ENCODE assay signal across 9 cellular contexts in genomic region chr7:149622444-149623210, GRCh38.
DNase-seq lines count a peak whose midpoint lies in the region; TF ChIP-seq lines count a peak whose summit lies in the region.
"Had no signal": no experiment of that assay in that cellular context is flagged by ENCODE, and none has a peak within 500 bp of the region (broad histone marks: within the 10 kb centered on the region; RNA-seq: fewer than 3 reads in every experiment).

No MANE protein-coding gene starts in this region.

- H3K27ac ChIP-seq in ACC112 (ENCODE audit: low read depth, low read length), result no peak overlapping the region
- no peak overlapping the region for H3K27ac ChIP-seq in muscle layer of colon (ENCODE audit: low read depth, low read length)

- H3K4me1 ChIP-seq in ACC112 (ENCODE audit: control insufficient read depth, insufficient read depth, low read length, unreplicated experiment), result peaks cover 11% of the 10 kb centered on the region
- H3K4me1 ChIP-seq in HAP-1, result peaks cover 6% of the 10 kb centered on the region
- H3K4me1 ChIP-seq in adipocyte (ENCODE audit: control insufficient read depth, insufficient read depth, low read length), result peaks cover 29% of the 10 kb centered on the region
- peaks cover 18% of the 10 kb centered on the region for H3K4me1 ChIP-seq in muscle layer of colon (ENCODE audit: insufficient read depth, low read length)

- H3K9ac ChIP-seq in adipocyte (ENCODE audit: low read length), result peak overlapping the region; percentile 96
- H3K9ac ChIP-seq in muscle layer of colon (ENCODE audit: low read length), result peak overlapping the region; percentile 27

- no peak overlapping the region for H2AFZ ChIP-seq in ACC112 (ENCODE audit: low read length, unreplicated experiment)

- H3K4me3 ChIP-seq in ACC112 (ENCODE audit: low read depth, low read length) (peak overlapping the region; percentile 85), HAP-1 (peak overlapping the region; percentile 66), adipocyte (ENCODE audit: low read length) (peak overlapping the region; percentile 96), muscle layer of colon (ENCODE audit: low read depth in 1 of 2, low read length in 2 of 2) (peak overlapping the region; percentile 1 to 96)

- TF ChIP-seq CTCF in GM20000 (IDR thresholded peaks at IDR 0.05; ENCODE audit: extremely low read depth, missing control alignments), result no peak

- in situ Hi-C loops in HAP-1 (cut with MboI; ENCODE audit: low sequenced_read_pairs), result no loop called here

- H3K36me3 ChIP-seq in ACC112 (ENCODE audit: insufficient read depth, low read length), result peaks cover 11% of the 10 kb centered on the region; the same call in 1 of the 2 replicates
- H3K36me3 ChIP-seq in HAP-1 (replicated peaks), result peaks cover 24% of the 10 kb centered on the region
- H3K36me3 ChIP-seq in adipocyte (ENCODE audit: control insufficient read depth, insufficient read depth, low read length, severe bottlenecking), result peaks cover 34% of the 10 kb centered on the region
- peaks cover 24% of the 10 kb centered on the region for H3K36me3 ChIP-seq in muscle layer of colon (ENCODE audit: insufficient read depth, low read length)

- no peaks in the 10 kb centered on the region for H3K9me3 ChIP-seq in HAP-1
- no peaks in the 10 kb centered on the region for H3K9me3 ChIP-seq in adipocyte (ENCODE audit: control insufficient read depth, low read length)
- H3K9me3 ChIP-seq in muscle layer of colon (ENCODE audit: low read length), result no peaks in the 10 kb centered on the region

- no peak for DNase-seq in HAP-1 (ENCODE audit: low spot score in 2 of 2)
- DNase-seq in adipocyte (ENCODE audit: low read depth), result no peak
- DNase-seq in AG20443 (ENCODE audit: low spot score), result no peak
- DNase-seq in GM20000 (ENCODE audit: low spot score), result no peak
- DNase-seq in SHP77 treated with DMSO at 0.1 percent for 48 hours (lab: John Stamatoyannopoulos, UW), result no peak
- DNase-seq in OCI-M2 (lab: John Stamatoyannopoulos, UW; ENCODE audit: unreplicated experiment), result no peak
- DNase-seq: GDM1 had no signal

- H3K27me3 ChIP-seq in ACC112 (ENCODE audit: insufficient read depth, low read length), result peaks cover 10% of the 10 kb centered on the region; the same call in 1 of the 2 replicates
- H3K27me3 ChIP-seq in HAP-1 (ENCODE audit: low read depth), result no peaks in the 10 kb centered on the region
- H3K27me3 ChIP-seq in adipocyte (replicated peaks; ENCODE audit: control insufficient read depth, insufficient read depth, low read length), result no peaks in the 10 kb centered on the region
- H3K27me3 ChIP-seq in muscle layer of colon (ENCODE audit: control insufficient read depth in 1 of 2, insufficient read depth in 2 of 2, low read length in 2 of 2), result no peaks in the 10 kb centered on the region

- peaks cover 37% of the 10 kb centered on the region for H3K79me2 ChIP-seq in ACC112 (ENCODE audit: control insufficient read depth, insufficient read depth, low read length, unreplicated experiment)
